27 cellular contexts compared by ENCODE assay signal in the genomic region with DNA sequence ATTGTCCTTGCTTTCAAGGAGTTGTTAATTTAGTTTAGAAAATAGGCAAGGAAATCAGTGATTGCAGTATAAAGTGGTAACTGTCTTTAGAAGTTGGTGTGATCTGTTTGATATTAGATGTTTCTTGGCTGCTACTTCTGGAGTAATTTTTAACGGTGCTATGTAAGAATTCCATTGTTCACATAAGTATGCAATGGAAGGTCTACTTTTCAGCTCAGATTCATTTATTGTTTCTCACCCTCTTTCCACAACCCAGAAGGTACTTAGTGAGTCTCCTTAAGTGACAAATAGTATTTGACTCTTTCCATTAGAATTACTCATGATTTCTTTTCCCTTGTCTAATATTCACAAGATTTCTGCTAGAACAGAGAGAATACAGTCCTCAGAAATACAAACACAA.
DNase-seq lines count a peak whose midpoint lies in the region; ATAC-seq, FAIRE-seq and TF ChIP-seq lines count a peak whose summit lies in the region.
"Had no signal": no experiment of that assay in that cellular context is flagged by ENCODE, and none has a peak within 500 bp of the region (broad histone marks: within the 10 kb centered on the region; RNA-seq: fewer than 3 reads in every experiment).

No MANE protein-coding gene starts in this region.

- H3K9me3 ChIP-seq in A549, result no peaks in the 10 kb centered on the region
- no peaks in the 10 kb centered on the region for H3K9me3 ChIP-seq in endothelial cell of umbilical vein (replicated peaks; ENCODE audit: control insufficient read depth, insufficient read depth, low read length)
- no peaks in the 10 kb centered on the region for H3K9me3 ChIP-seq in trophoblast cell (ENCODE audit: insufficient read depth, low read depth, low read length)
- H3K9me3 ChIP-seq: thoracic aorta had no signal

- H3K27ac ChIP-seq in A549, result no peak overlapping the region
- peak overlapping the region; percentile 37 for H3K27ac ChIP-seq in endothelial cell of umbilical vein (ENCODE audit: insufficient read depth, low read depth, low read length)
- H3K27ac ChIP-seq in trophoblast cell (ENCODE audit: low read depth, low read length), result no peak overlapping the region
- H3K27ac ChIP-seq: 22Rv1, cardiac muscle cell, coronary artery, foreskin keratinocyte, KMS-11, thoracic aorta had no signal

- TF ChIP-seq RAD21 in A549 (conservative IDR thresholded peaks at IDR 0.05 in 1 of 2, IDR thresholded peaks at IDR 0.05 in 1 of 2), result no peak

- H3K36me3 ChIP-seq in endothelial cell of umbilical vein (ENCODE audit: control insufficient read depth in 2 of 2, extremely low read depth in 1 of 2, insufficient read depth in 2 of 2, low read length in 2 of 2) (no peaks in the 10 kb centered on the region), trophoblast cell (ENCODE audit: control insufficient read depth in 1 of 2, insufficient read depth in 2 of 2, low read length in 2 of 2) (no peaks in the 10 kb centered on the region)
- H3K36me3 ChIP-seq: cardiac muscle cell, thoracic aorta had no signal

- peak overlapping the region; percentile 18; the same call in 1 of the 3 replicates for H3K4me2 ChIP-seq in A549
- peak overlapping the region; percentile 62 for H3K4me2 ChIP-seq in endothelial cell of umbilical vein (ENCODE audit: insufficient read depth, low read length)
- H3K4me2 ChIP-seq in trophoblast cell (ENCODE audit: low read length), result no peak overlapping the region
- H3K4me2 ChIP-seq: KMS-11 had no signal

- dilution Hi-C loops in endothelial cell of umbilical vein (cut with MboI; ENCODE audit: extremely low pct_ligation_motif_present, low sequenced_read_pairs), result no loop called here

- intact Hi-C loops in endothelial cell of umbilical vein (cut with micrococcal nuclease), result loop anchor here (5.0 to 10.0 kb wide), 2 partner anchors 113 to 315 kb away; no protein-coding TSS in a partner anchor

- no peaks in the 10 kb centered on the region for H3K79me1 ChIP-seq in trophoblast cell (ENCODE audit: low read length)

- 3% methylated on average over 1 of the region's 1 CpG for WGBS in A549 (ENCODE audit: missing lambda C conversion rate)
- no CpG with 5 or more reads among the region's 1 CpG for WGBS in trophoblast cell (ENCODE audit: extremely low coverage, insufficient coverage, insufficient read length)

- H3K9ac ChIP-seq in endothelial cell of umbilical vein (replicated peaks; ENCODE audit: extremely low read depth, insufficient read depth, low read length) (no peak overlapping the region), trophoblast cell (ENCODE audit: low read length) (no peak overlapping the region)
- H3K9ac ChIP-seq: KMS-11 had no signal

- H4K91ac ChIP-seq in trophoblast cell (ENCODE audit: low read depth, low read length), result no peak overlapping the region

- no peak for TF ChIP-seq POLR2A in A549 (IDR thresholded peaks at IDR 0.05; ENCODE audit: low read length)
- no peak for TF ChIP-seq POLR2A in endothelial cell of umbilical vein (IDR thresholded peaks at IDR 0.05; ENCODE audit: low read depth, low read length)

- H3K9me1 ChIP-seq in endothelial cell of umbilical vein (replicated peaks; ENCODE audit: control insufficient read depth, extremely low read depth, insufficient read depth, low read length), result no peaks in the 10 kb centered on the region

- no peak overlapping the region for H2BK12ac ChIP-seq in trophoblast cell (ENCODE audit: low read length)

- H4K8ac ChIP-seq in trophoblast cell (ENCODE audit: low read depth, low read length), result no peak overlapping the region

- H2BK5ac ChIP-seq in trophoblast cell (ENCODE audit: low read depth, low read length, poor library complexity), result no peak overlapping the region

- H4K20me1 ChIP-seq in endothelial cell of umbilical vein (replicated peaks; ENCODE audit: control insufficient read depth, extremely low read depth, insufficient read depth, low read length), result no peaks in the 10 kb centered on the region

- TF ChIP-seq CTCF in A549 (IDR thresholded peaks at IDR 0.05) (no peak), endothelial cell of umbilical vein (IDR thresholded peaks at IDR 0.05; ENCODE audit: extremely low read depth in 1 of 2, insufficient read depth in 1 of 2, low read depth in 1 of 2, low read length in 2 of 2) (no peak)

- H3K27me3 ChIP-seq in endothelial cell of umbilical vein (ENCODE audit: control insufficient read depth in 2 of 2, insufficient read depth in 2 of 2, low read length in 2 of 2), result no peaks in the 10 kb centered on the region
- no peaks in the 10 kb centered on the region for H3K27me3 ChIP-seq in trophoblast cell (ENCODE audit: insufficient read depth, low read length)
- H3K27me3 ChIP-seq: cardiac muscle cell, foreskin keratinocyte had no signal

- ATAC-seq in A549 (no peak), GM19372 (IDR thresholded peaks at IDR 0.05; ENCODE audit: low read depth, unreplicated experiment) (peak; percentile 15), HG03460 (IDR thresholded peaks at IDR 0.05; ENCODE audit: unreplicated experiment) (peak; percentile 11), GM21786 (IDR thresholded peaks at IDR 0.05; ENCODE audit: unreplicated experiment) (no peak)
- ATAC-seq: activated naive CD4-positive, alpha-beta T cell treated with anti-CD3 and anti-CD28 coated beads, Interleukin-2, amount 50 U/mL, for 72 hours; effector memory CD8-positive, alpha-beta T cell; foreskin keratinocyte had no signal

- FAIRE-seq in A549 (lab: Jason Lieb, UNC), result no peak
- no peak for FAIRE-seq in endothelial cell of umbilical vein (lab: Jason Lieb, UNC)
- FAIRE-seq: GM12878, HTR-8/SVneo had no signal

- H3K18ac ChIP-seq in trophoblast cell (ENCODE audit: low read length), result no peak overlapping the region

- TF ChIP-seq EP300 in A549 (IDR thresholded peaks at IDR 0.05), result no peak

- H3K4ac ChIP-seq in trophoblast cell (ENCODE audit: low read depth, low read length), result no peak overlapping the region

- POLR2A ChIA-PET in A549 (lab: Yijun Ruan, JAX), result no interaction called here
- POLR2A ChIA-PET in endothelial cell of umbilical vein (lab: Charles Lee), result no interaction called here

- H3K79me2 ChIP-seq in endothelial cell of umbilical vein (ENCODE audit: control insufficient read depth, insufficient read depth, low read length) (no peaks in the 10 kb centered on the region), trophoblast cell (ENCODE audit: control insufficient read depth, insufficient read depth, low read length, poor library complexity) (no peaks in the 10 kb centered on the region)

- no peak overlapping the region for H3K23ac ChIP-seq in trophoblast cell (ENCODE audit: low read length)

- no peak overlapping the region for H2AK5ac ChIP-seq in trophoblast cell (ENCODE audit: low read length)

- no peak overlapping the region for H3K4me3 ChIP-seq in A549
- H3K4me3 ChIP-seq in endothelial cell of umbilical vein (replicated peaks in 1 of 3; ENCODE audit: insufficient read depth in 1 of 3, low read depth in 1 of 3, low read length in 3 of 3), result no peak overlapping the region
- H3K4me3 ChIP-seq in trophoblast cell (ENCODE audit: low read depth, low read length), result no peak overlapping the region
- H3K4me3 ChIP-seq: cardiac muscle cell, coronary artery, GM12878, thoracic aorta had no signal

- H3K4me1 ChIP-seq in A549, result no peaks in the 10 kb centered on the region
- peaks cover 25% of the 10 kb centered on the region for H3K4me1 ChIP-seq in endothelial cell of umbilical vein (ENCODE audit: control insufficient read depth, extremely low read depth, insufficient read depth, low read length)
- no peaks in the 10 kb centered on the region for H3K4me1 ChIP-seq in trophoblast cell (ENCODE audit: control insufficient read depth in 1 of 2, insufficient read depth in 2 of 2, low read length in 2 of 2)

- no peak overlapping the region for H2BK120ac ChIP-seq in trophoblast cell (ENCODE audit: insufficient read depth, low read length, poor library complexity)

- TSS peak; percentile 88 for BruUV-seq in endothelial cell of umbilical vein (replicated peaks; lab: Mats Ljungman, UMichigan)

- H4K12ac ChIP-seq in trophoblast cell (ENCODE audit: low read depth, low read length), result no peak overlapping the region

- CTCF ChIA-PET in A549 (lab: Yijun Ruan, JAX), result no interaction called here
- CTCF ChIA-PET in endothelial cell of umbilical vein (lab: Charles Lee), result interaction anchor here (1.2 kb wide), 1 partner anchor 159 kb away, joined by 4 read pairs; no protein-coding TSS in a partner anchor

- no peak overlapping the region for H3K14ac ChIP-seq in trophoblast cell (ENCODE audit: low read length)

- DNase-seq in A549 (ENCODE audit: low read depth in 1 of 2, low spot score in 1 of 2) (no peak), endothelial cell of umbilical vein (ENCODE audit: low read depth, low spot score) (peak; percentile 15), hypothalamus (lab: John Stamatoyannopoulos, UW) (no peak), trophoblast cell (no peak), GM19240 (ENCODE audit: insufficient read length, low spot score) (no peak)
- DNase-seq: activated CD4-positive, alpha-beta memory T cell treated with anti-CD3 and anti-CD28 coated beads, Interleukin-2, amount 10 ng/mL, durations not matched to agents 7 days and 5 days; activated CD4-positive, alpha-beta T cell treated with anti-CD3 and anti-CD28 coated beads for 1 hour; activated CD8-positive, alpha-beta memory T cell treated with anti-CD3 and anti-CD28 coated beads, Interleukin-2, amount 50 U/mL, for 48 hours; CD4-positive, CD25-positive, alpha-beta regulatory T cell; effector memory CD8-positive, alpha-beta T cell; mesendoderm; NCI-H1436 treated with DMSO at 0.1 percent for 48 hours; posterior cingulate gyrus; RPMI8226; stimulated activated naive CD4-positive, alpha-beta T cell treated with Interleukin-2 at 50 U/mL for 16 hours had no signal

- H2AFZ ChIP-seq in endothelial cell of umbilical vein (ENCODE audit: low read depth, low read length) (peak overlapping the region; percentile 24), trophoblast cell (ENCODE audit: insufficient read depth, low read length, poor library complexity) (no peak overlapping the region)

TF ChIP-seq in A549, 52 proteins besides CTCF, POLR2A, EP300 and RAD21 (continues in another document):
- TF ChIP-seq BHLHE40 (IDR thresholded peaks at IDR 0.05; ENCODE audit: low read depth, low read length), result no peak
- no peak for TF ChIP-seq CEBPB (IDR thresholded peaks at IDR 0.05)

TF ChIP-seq in endothelial cell of umbilical vein, 7 proteins besides CTCF, POLR2A, EP300 and RAD21:
- TF ChIP-seq EZH2 (IDR thresholded peaks at IDR 0.05; ENCODE audit: borderline replicate concordance, low read depth, low read length, severe bottlenecking) (no peak), GATA2 (IDR thresholded peaks at IDR 0.05; ENCODE audit: insufficient read depth, insufficient read length, low read depth, low read length) (no peak)

Comparison
In these comparisons a context has a peak if more than half of its experiments do, and no peak if none do; other contexts are left out.
1. ATAC-seq: peak in GM19372 (single experiment) and HG03460 (single experiment); none in A549 (0 of 2) and GM21786 (single experiment).